In genomic region chr11:83818349-83818748, GRCh38 we compare ENCODE assay signal across 25 cellular contexts.
A peak's percentile ranks its signal among the peaks of the same experiment; 100 is the strongest.
DNase-seq lines count a peak whose midpoint lies in the region; ATAC-seq and TF ChIP-seq lines count a peak whose summit lies in the region.
"Had no signal": no experiment of that assay in that cellular context is flagged by ENCODE, and none has a peak within 500 bp of the region (broad histone marks: within the 10 kb centered on the region; RNA-seq: fewer than 3 reads in every experiment).

No MANE protein-coding gene starts in this region.

- H3K36me3 ChIP-seq in brain microvascular endothelial cell (replicated peaks), result no peaks in the 10 kb centered on the region
- H3K36me3 ChIP-seq: HAP-1 had no signal

- H3K27me3 ChIP-seq in brain microvascular endothelial cell (replicated peaks), result no peaks in the 10 kb centered on the region

- no peak for ATAC-seq in HG03025 (IDR thresholded peaks at IDR 0.05; ENCODE audit: low FRiP score, unreplicated experiment)
- ATAC-seq: CD8-positive, alpha-beta T cell had no signal

- no peak overlapping the region for H3K4me3 ChIP-seq in brain microvascular endothelial cell (ENCODE audit: low read depth, low read length)
- H3K4me3 ChIP-seq: HAP-1 had no signal

- in situ Hi-C loops in brain microvascular endothelial cell (cut with HindIII; ENCODE audit: low pct_ligation_motif_present, low sequenced_read_pairs), result loop anchor here (25.0 kb wide), 1 partner anchor 531 kb away; the partner anchor contains the start of gene CCDC90B

- peak; percentile 35 for DNase-seq in DMS53 (lab: John Stamatoyannopoulos, UW)
- no peak for DNase-seq in DMS53 treated with DMSO at 0.1 percent for 48 hours (lab: John Stamatoyannopoulos, UW; ENCODE audit: unreplicated experiment)
- DNase-seq in NCI-H460 (ENCODE audit: extremely low read depth, low read depth), result peak; percentile 9
- DNase-seq in brain microvascular endothelial cell, result peak; percentile 24
- DNase-seq in renal cortical epithelial cell (ENCODE audit: low read depth), result peak; percentile 19
- DNase-seq in GOT3 (lab: John Stamatoyannopoulos, UW), result no peak
- DNase-seq in H4 (ENCODE audit: low spot score), result no peak
- DNase-seq: activated CD4-positive, alpha-beta T cell treated with anti-CD3 and anti-CD28 coated beads, Interleukin-2, amount 50 U/mL, for 48 hours; activated CD8-positive, alpha-beta memory T cell treated with anti-CD3 and anti-CD28 coated beads, Interleukin-2, amount 50 U/mL, for 4 hours; activated naive CD4-positive, alpha-beta T cell treated with anti-CD3 and anti-CD28 coated beads, Interleukin-2, amount 50 U/mL, for 16 hours; amygdala; CD8-positive, alpha-beta T cell; central memory CD4-positive, alpha-beta T cell; DMS153; glutamatergic neuron; MM.1S; NCI-H1417 treated with DMSO at 0.1 percent for 48 hours; NCI-H524 treated with DMSO at 0.1 percent for 48 hours; RPMI8226; small intestine; stimulated activated CD4-positive, alpha-beta T cell treated with anti-CD3 and anti-CD28 coated beads, Interleukin-1b, Interleukin-23, amount 100 ng/mL, for 48 hours; T1000 had no signal

- no peak overlapping the region for H3K27ac ChIP-seq in brain microvascular endothelial cell
- H3K27ac ChIP-seq: 22Rv1 had no signal

- no peak for TF ChIP-seq CTCF in brain microvascular endothelial cell (IDR thresholded peaks at IDR 0.05; ENCODE audit: low read depth, low read length, missing control alignments)

Comparison
In these comparisons a context has a peak if more than half of its experiments do, and no peak if none do; other contexts are left out.
1. DNase-seq: peak in DMS53 (single experiment), NCI-H460 (single experiment), brain microvascular endothelial cell (single experiment) and renal cortical epithelial cell (single experiment); none in DMS53 treated with DMSO at 0.1 percent for 48 hours (single experiment), GOT3 (single experiment) and H4 (single experiment).